Comparison of ENCODE assay signal across 7 cellular contexts in the genomic region with DNA sequence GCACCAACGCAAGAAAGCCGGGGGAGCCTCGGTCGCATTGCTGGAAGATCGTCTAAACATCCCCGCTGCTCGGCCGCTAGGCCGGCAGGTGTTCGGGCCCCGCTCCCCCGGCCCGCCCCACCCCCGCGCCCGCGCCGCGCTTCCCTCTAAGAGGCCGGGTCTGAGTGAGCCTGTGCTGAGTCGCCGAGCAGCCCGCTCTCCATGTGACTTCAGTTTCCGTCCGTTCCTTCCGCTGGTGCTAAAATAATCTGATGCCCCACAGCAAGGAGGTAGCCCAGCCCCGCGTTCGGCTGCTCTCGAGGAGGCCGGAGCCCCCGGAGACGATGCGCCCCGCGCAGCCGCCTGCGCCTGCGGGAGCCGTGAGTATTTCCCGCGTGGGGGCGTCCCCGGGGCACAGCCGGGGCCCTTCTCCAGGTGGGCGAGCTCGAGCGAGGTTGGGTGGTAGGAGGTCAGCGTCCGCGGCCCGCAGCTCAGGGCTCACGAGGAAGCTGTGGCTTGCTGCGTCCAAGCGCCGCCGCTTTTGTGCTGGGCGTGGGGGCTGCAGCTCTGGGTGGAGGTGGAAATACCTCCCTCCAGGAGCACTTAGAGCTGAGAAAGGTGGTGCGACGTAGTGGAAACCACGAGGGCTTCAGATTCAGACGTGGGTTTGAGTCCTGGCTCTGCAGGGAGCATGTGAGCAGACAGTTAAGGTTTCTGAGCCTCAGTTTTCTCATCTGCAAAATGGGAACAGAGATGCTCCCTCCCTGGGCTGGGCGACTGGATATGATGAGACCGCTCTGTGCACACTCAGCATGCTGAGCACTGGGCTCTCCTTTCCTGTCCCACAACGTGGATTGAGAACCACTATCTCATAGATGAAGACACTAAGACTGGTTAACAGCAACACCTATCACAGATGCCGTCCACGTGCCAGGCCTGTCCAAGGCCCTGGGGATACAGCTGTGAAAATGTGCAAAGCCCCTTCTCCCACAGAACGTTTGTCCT. TPM values are rescaled to one million over a fixed set of nuclear protein-coding genes. Genes with fewer than 3 reads are reported as not detected.
DNase-seq lines count a peak whose midpoint lies in the region; ATAC-seq and TF ChIP-seq lines count a peak whose summit lies in the region.

A gene (plus strand): TSS at position 178 of the 984 bp plus-strand sequence. CDS start 14,846 bp downstream, outside the sequence.

- intact Hi-C loops in natural killer cell (cut with micrococcal nuclease), result loop anchor here (2.0 to 5.0 kb wide), 3 partner anchors 29 to 138 kb away; a partner anchor contains a TSS

- ATAC-seq in GM18870 (IDR thresholded peaks at IDR 0.05; ENCODE audit: unreplicated experiment) (peak; percentile 22), HG03139 (IDR thresholded peaks at IDR 0.05; ENCODE audit: unreplicated experiment) (peak; percentile 39), natural killer cell (peak; percentile 37 to 79 (median 64))

- H3K4me3 Mint-ChIP-seq in natural killer cell, result peak within 1 kb of the TSS; percentile 93

- peaks cover 35% of the 10 kb centered on the region for H3K27me3 ChIP-seq in NT2/D1 (ENCODE audit: insufficient read depth, insufficient read length)

- H3K4me1 ChIP-seq in NT2/D1 (ENCODE audit: insufficient read depth, insufficient read length), result peaks cover 8% of the 10 kb centered on the region

- H3K36me3 ChIP-seq in NT2/D1 (ENCODE audit: insufficient read depth, insufficient read length, low read length), result no peaks in the 10 kb centered on the region

- H3K4me3 ChIP-seq in NT2/D1 (ENCODE audit: insufficient read length, low read depth), result peak within 1 kb of the TSS; percentile 52
- peak within 1 kb of the TSS; percentile 43 for H3K4me3 ChIP-seq in fibroblast of mammary gland (ENCODE audit: control insufficient read depth, low read depth, low read length)

- peak within 1 kb of the TSS; percentile 96 to 98 for H3K27ac Mint-ChIP-seq in natural killer cell

- no peaks in the 10 kb centered on the region for H3K27me3 Mint-ChIP-seq in natural killer cell (ENCODE audit: low read depth in 2 of 2)

- H3K9ac ChIP-seq in NT2/D1 (ENCODE audit: insufficient read length, low read depth), result peak within 1 kb of the TSS; percentile 69

- peaks cover 91 to 96% of the 10 kb centered on the region in 2 donors for H3K4me1 Mint-ChIP-seq in natural killer cell

- TF ChIP-seq CTCF in fibroblast of mammary gland (conservative IDR thresholded peaks at IDR 0.05; ENCODE audit: control insufficient read depth, insufficient read depth, low read depth, low read length), result no peak
- no peak for TF ChIP-seq CTCF in natural killer cell (IDR thresholded peaks at IDR 0.05)

- no peaks in the 10 kb centered on the region for H3K9me3 Mint-ChIP-seq in natural killer cell

- DNase-seq in NT2/D1 (ENCODE audit: low read depth, low spot score) (peak; percentile 50), fibroblast of mammary gland (ENCODE audit: low read depth) (peak; percentile 47), natural killer cell (peak; percentile 66), stromal cell of bone marrow (ENCODE audit: low read depth) (peak; percentile 29)
- DNase-seq in activated T-cell treated with anti-CD3 and anti-CD28 coated beads, Interleukin-2, amount 50 U/mL, for 48 hours, result peak; percentile 79 to 83

- H3K36me3 Mint-ChIP-seq in natural killer cell, result no peaks in the 10 kb centered on the region

- no peaks in the 10 kb centered on the region for H3K9me3 ChIP-seq in NT2/D1 (ENCODE audit: insufficient read depth, low read length)

RNA-seq across cellular contexts. Expression of the gene that starts here (rescaled TPM):
- 10 to 100 TPM; 32.5 to 56.3 (median 56.2) TPM for total RNA-seq in natural killer cell

Comparison
In these comparisons a context has a peak if more than half of its experiments do, and no peak if none do; other contexts are left out.
1. Peak in every context shown above with its lines: DNase-seq, ATAC-seq and H3K4me3 ChIP-seq.
2. DNase-seq: peak in every context shown above with its lines; median percentile 81 in activated T-cell treated with anti-CD3 and anti-CD28 coated beads, Interleukin-2, amount 50 U/mL, for 48 hours; 66 in natural killer cell; 50 in NT2/D1; 47 in fibroblast of mammary gland; 29 in stromal cell of bone marrow.